Comparison of ENCODE assay signal across 2 cellular contexts in the genomic region with DNA sequence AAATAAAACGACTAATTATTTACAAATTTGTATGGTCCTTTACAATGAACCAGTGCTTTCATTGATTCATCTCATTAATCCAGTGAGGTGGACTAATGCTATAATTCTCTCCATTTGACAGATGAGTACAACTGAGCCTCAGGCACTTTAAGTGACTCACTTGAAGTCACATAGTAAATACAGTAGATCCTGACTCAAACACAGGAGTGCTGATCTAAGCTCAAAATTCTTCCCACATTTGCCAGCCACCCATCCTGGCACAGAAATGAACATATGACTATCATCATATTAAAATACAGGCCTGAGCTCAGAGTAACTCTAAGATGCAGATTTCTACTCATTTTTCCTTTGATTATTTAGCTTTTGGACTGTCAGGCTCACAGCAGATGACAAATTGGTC.
TF ChIP-seq lines count a peak whose summit lies in the region.

No MANE protein-coding gene starts in this region.

TF ChIP-seq in WTC11, 78 proteins besides CTCF, POLR2A, EP300 and RAD21 (continued from another document):
- TF ChIP-seq, protein P1, sequence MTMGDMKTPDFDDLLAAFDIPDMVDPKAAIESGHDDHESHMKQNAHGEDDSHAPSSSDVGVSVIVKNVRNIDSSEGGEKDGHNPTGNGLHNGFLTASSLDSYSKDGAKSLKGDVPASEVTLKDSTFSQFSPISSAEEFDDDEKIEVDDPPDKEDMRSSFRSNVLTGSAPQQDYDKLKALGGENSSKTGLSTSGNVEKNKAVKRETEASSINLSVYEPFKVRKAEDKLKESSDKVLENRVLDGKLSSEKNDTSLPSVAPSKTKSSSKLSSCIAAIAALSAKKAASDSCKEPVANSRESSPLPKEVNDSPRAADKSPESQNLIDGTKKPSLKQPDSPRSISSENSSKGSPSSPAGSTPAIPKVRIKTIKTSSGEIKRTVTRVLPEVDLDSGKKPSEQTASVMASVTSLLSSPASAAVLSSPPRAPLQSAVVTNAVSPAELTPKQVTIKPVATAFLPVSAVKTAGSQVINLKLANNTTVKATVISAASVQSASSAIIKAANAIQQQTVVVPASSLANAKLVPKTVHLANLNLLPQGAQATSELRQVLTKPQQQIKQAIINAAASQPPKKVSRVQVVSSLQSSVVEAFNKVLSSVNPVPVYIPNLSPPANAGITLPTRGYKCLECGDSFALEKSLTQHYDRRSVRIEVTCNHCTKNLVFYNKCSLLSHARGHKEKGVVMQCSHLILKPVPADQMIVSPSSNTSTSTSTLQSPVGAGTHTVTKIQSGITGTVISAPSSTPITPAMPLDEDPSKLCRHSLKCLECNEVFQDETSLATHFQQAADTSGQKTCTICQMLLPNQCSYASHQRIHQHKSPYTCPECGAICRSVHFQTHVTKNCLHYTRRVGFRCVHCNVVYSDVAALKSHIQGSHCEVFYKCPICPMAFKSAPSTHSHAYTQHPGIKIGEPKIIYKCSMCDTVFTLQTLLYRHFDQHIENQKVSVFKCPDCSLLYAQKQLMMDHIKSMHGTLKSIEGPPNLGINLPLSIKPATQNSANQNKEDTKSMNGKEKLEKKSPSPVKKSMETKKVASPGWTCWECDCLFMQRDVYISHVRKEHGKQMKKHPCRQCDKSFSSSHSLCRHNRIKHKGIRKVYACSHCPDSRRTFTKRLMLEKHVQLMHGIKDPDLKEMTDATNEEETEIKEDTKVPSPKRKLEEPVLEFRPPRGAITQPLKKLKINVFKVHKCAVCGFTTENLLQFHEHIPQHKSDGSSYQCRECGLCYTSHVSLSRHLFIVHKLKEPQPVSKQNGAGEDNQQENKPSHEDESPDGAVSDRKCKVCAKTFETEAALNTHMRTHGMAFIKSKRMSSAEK (CRISPR knock-in tag; IDR thresholded peaks at IDR 0.05; ENCODE audit: borderline replicate concordance): no peak
TF ChIP-seq in WTC11: peak in this region for 0.

TF ChIP-seq in GM23338, 12 proteins besides CTCF, POLR2A, EP300 and RAD21 (continued from another document):
- TF ChIP-seq, protein P2, sequence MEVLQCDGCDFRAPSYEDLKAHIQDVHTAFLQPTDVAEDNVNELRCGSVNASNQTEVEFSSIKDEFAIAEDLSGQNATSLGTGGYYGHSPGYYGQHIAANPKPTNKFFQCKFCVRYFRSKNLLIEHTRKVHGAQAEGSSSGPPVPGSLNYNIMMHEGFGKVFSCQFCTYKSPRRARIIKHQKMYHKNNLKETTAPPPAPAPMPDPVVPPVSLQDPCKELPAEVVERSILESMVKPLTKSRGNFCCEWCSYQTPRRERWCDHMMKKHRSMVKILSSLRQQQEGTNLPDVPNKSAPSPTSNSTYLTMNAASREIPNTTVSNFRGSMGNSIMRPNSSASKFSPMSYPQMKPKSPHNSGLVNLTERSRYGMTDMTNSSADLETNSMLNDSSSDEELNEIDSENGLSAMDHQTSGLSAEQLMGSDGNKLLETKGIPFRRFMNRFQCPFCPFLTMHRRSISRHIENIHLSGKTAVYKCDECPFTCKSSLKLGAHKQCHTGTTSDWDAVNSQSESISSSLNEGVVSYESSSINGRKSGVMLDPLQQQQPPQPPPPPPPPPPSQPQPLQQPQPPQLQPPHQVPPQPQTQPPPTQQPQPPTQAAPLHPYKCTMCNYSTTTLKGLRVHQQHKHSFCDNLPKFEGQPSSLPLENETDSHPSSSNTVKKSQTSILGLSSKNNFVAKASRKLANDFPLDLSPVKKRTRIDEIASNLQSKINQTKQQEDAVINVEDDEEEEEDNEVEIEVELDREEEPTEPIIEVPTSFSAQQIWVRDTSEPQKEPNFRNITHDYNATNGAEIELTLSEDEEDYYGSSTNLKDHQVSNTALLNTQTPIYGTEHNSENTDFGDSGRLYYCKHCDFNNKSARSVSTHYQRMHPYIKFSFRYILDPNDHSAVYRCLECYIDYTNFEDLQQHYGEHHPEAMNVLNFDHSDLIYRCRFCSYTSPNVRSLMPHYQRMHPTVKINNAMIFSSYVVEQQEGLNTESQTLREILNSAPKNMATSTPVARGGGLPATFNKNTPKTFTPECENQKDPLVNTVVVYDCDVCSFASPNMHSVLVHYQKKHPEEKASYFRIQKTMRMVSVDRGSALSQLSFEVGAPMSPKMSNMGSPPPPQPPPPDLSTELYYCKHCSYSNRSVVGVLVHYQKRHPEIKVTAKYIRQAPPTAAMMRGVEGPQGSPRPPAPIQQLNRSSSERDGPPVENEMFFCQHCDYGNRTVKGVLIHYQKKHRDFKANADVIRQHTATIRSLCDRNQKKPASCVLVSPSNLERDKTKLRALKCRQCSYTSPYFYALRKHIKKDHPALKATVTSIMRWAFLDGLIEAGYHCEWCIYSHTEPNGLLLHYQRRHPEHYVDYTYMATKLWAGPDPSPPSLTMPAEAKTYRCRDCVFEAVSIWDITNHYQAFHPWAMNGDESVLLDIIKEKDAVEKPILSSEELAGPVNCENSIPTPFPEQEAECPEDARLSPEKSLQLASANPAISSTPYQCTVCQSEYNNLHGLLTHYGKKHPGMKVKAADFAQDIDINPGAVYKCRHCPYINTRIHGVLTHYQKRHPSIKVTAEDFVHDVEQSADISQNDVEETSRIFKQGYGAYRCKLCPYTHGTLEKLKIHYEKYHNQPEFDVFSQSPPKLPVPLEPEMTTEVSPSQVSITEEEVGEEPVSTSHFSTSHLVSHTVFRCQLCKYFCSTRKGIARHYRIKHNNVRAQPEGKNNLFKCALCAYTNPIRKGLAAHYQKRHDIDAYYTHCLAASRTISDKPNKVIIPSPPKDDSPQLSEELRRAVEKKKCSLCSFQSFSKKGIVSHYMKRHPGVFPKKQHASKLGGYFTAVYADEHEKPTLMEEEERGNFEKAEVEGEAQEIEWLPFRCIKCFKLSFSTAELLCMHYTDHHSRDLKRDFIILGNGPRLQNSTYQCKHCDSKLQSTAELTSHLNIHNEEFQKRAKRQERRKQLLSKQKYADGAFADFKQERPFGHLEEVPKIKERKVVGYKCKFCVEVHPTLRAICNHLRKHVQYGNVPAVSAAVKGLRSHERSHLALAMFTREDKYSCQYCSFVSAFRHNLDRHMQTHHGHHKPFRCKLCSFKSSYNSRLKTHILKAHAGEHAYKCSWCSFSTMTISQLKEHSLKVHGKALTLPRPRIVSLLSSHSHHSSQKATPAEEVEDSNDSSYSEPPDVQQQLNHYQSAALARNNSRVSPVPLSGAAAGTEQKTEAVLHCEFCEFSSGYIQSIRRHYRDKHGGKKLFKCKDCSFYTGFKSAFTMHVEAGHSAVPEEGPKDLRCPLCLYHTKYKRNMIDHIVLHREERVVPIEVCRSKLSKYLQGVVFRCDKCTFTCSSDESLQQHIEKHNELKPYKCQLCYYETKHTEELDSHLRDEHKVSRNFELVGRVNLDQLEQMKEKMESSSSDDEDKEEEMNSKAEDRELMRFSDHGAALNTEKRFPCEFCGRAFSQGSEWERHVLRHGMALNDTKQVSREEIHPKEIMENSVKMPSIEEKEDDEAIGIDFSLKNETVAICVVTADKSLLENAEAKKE (CRISPR knock-in tag; IDR thresholded peaks at IDR 0.05): no peak
- TF ChIP-seq ZNF331 (CRISPR knock-in tag; IDR thresholded peaks at IDR 0.05; ENCODE audit: low read depth): no peak
